Comparison of ENCODE assay signal across 9 cellular contexts in the genomic region with DNA sequence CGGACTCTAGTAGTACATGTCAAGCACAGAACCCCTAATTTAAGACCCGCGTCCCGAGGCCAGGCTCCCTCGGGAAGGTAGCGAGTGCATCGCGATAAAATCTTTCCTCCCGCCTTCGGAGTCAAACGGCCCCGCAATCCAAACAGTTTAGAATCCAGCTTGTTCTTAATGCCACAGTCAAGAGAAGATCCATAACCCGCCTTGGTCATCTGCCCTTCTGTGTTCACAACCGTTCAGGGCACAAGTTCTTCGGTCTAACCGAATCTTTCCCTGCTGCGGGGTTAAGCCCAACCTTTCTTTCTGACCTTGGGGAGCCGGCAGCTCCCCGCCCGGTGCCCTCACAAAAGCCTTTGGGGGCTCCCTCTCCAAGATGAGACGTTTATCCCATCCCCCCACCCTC. TPM values are rescaled to one million over a fixed set of nuclear protein-coding genes. Genes with fewer than 3 reads are reported as not detected.
DNase-seq lines count a peak whose midpoint lies in the region; ATAC-seq, FAIRE-seq and TF ChIP-seq lines count a peak whose summit lies in the region.
"Had no signal": no experiment of that assay in that cellular context is flagged by ENCODE, and none has a peak within 500 bp of the region (broad histone marks: within the 10 kb centered on the region; RNA-seq: fewer than 3 reads in every experiment).

No MANE protein-coding gene starts in this region.

- H3K4me1 Mint-ChIP-seq in CD8-positive, alpha-beta T cell (ENCODE audit: low read depth) = peaks cover 70% of the 10 kb centered on the region
- peaks cover 69% of the 10 kb centered on the region for H3K4me1 Mint-ChIP-seq in activated naive CD4-positive, alpha-beta T cell treated with anti-CD3 and anti-CD28 coated beads, Interleukin-2, amount 50 U/mL, for 24 hours

- no peak for FAIRE-seq in D721Med (lab: Jason Lieb, UNC)

- POLR2A ChIA-PET in CD8-positive, alpha-beta T cell (lab: Charles Lee) = interaction anchor here (0.9 to 2.2 kb wide), 10 partner anchors 9 to 41 kb away, joined by 3 to 20 read pairs (median 4); partner anchors contain the start of gene COG1

- peaks cover 39% of the 10 kb centered on the region for H3K36me3 Mint-ChIP-seq in CD8-positive, alpha-beta T cell
- peaks cover 10% of the 10 kb centered on the region for H3K36me3 Mint-ChIP-seq in activated naive CD4-positive, alpha-beta T cell treated with anti-CD3 and anti-CD28 coated beads, Interleukin-2, amount 50 U/mL, for 24 hours

- peak overlapping the region; percentile 75 for H3K27ac ChIP-seq in CD8-positive, alpha-beta T cell (ENCODE audit: low read depth, low read length)
- H3K27ac ChIP-seq in HUES48 (ENCODE audit: low read depth, low read length) = peak overlapping the region; percentile 77
- no peak overlapping the region for H3K27ac ChIP-seq in iPS DF 6.9 (ENCODE audit: low read length)
- H3K27ac ChIP-seq in skeletal muscle tissue (ENCODE audit: low read depth, low read length) = peak overlapping the region; percentile 85

- intact Hi-C loops in CD8-positive, alpha-beta T cell (cut with DNase I, micrococcal nuclease) = loop anchor here (5.0 kb wide), 3 partner anchors 81 to 504 kb away; partner anchors contain the start of genes CDC42EP4 (in 1 of the 2) and SLC39A11 (in 1 of the 2)

- no peaks in the 10 kb centered on the region for H3K27me3 Mint-ChIP-seq in CD8-positive, alpha-beta T cell (ENCODE audit: low read depth)
- H3K27me3 Mint-ChIP-seq in activated naive CD4-positive, alpha-beta T cell treated with anti-CD3 and anti-CD28 coated beads, Interleukin-2, amount 50 U/mL, for 24 hours = no peaks in the 10 kb centered on the region

- WGBS in iPS DF 6.9 (ENCODE audit: insufficient coverage, insufficient read length) = no CpG with 5 or more reads among the region's 21 CpGs

- ATAC-seq in CD8-positive, alpha-beta T cell = no peak
- ATAC-seq in HG03045 (IDR thresholded peaks at IDR 0.05; ENCODE audit: unreplicated experiment) = no peak

- H3K4me1 ChIP-seq in CD8-positive, alpha-beta T cell (ENCODE audit: insufficient read depth, low read length) = peaks cover 47% of the 10 kb centered on the region
- H3K4me1 ChIP-seq in HUES48 (ENCODE audit: control insufficient read depth, insufficient read depth, low read length) (peaks cover 37% of the 10 kb centered on the region), iPS DF 6.9 (ENCODE audit: control insufficient read depth, insufficient read depth, low read length) (peaks cover 1% of the 10 kb centered on the region; the same call in 1 of the 2 replicates), skeletal muscle tissue (ENCODE audit: control insufficient read depth in 3 of 3, insufficient read depth in 3 of 3, low read length in 3 of 3) (peaks cover 32 to 45% (median 34%) of the 10 kb centered on the region in 3 donors)

- H3K36me3 ChIP-seq in CD8-positive, alpha-beta T cell (ENCODE audit: insufficient read depth, low read length) = no peaks in the 10 kb centered on the region
- H3K36me3 ChIP-seq in HUES48 (ENCODE audit: control insufficient read depth, insufficient read depth, low read length) (peaks cover 29% of the 10 kb centered on the region), iPS DF 6.9 (ENCODE audit: control insufficient read depth, insufficient read depth, low read length) (no peaks in the 10 kb centered on the region), skeletal muscle tissue (ENCODE audit: control insufficient read depth in 3 of 3, insufficient read depth in 3 of 3, low read length in 3 of 3) (peaks cover 5 to 18% (median 8%) of the 10 kb centered on the region in 3 donors)

- peak overlapping the region; percentile 98 for H3K27ac Mint-ChIP-seq in CD8-positive, alpha-beta T cell
- peak overlapping the region; percentile 89 for H3K27ac Mint-ChIP-seq in activated naive CD4-positive, alpha-beta T cell treated with anti-CD3 and anti-CD28 coated beads, Interleukin-2, amount 50 U/mL, for 24 hours

- CTCF ChIA-PET in CD8-positive, alpha-beta T cell (lab: Charles Lee) = interaction anchor here (0.9 to 2.8 kb wide), 9 partner anchors 11 to 139 kb away, joined by 3 to 21 read pairs (median 4); partner anchors contain the start of gene COG1

- no peak for TF ChIP-seq CTCF in CD8-positive, alpha-beta T cell (IDR thresholded peaks at IDR 0.05)
- TF ChIP-seq CTCF in D721Med (IDR thresholded peaks at IDR 0.05; ENCODE audit: insufficient read depth, missing control alignments) = no peak

- no peak for DNase-seq in CD8-positive, alpha-beta T cell
- DNase-seq in iPS DF 6.9 (ENCODE audit: low read depth, low spot score) (no peak), kidney glomerular epithelial cell (lab: John Stamatoyannopoulos, UW) (no peak), D721Med (ENCODE audit: insufficient read length, low spot score) (no peak)

- no peaks in the 10 kb centered on the region for H3K9me3 Mint-ChIP-seq in CD8-positive, alpha-beta T cell
- no peaks in the 10 kb centered on the region for H3K9me3 Mint-ChIP-seq in activated naive CD4-positive, alpha-beta T cell treated with anti-CD3 and anti-CD28 coated beads, Interleukin-2, amount 50 U/mL, for 24 hours

- peak overlapping the region; percentile 97 for H3K4me3 Mint-ChIP-seq in CD8-positive, alpha-beta T cell
- H3K4me3 Mint-ChIP-seq in activated naive CD4-positive, alpha-beta T cell treated with anti-CD3 and anti-CD28 coated beads, Interleukin-2, amount 50 U/mL, for 24 hours = peak overlapping the region; percentile 91

- H3K9ac ChIP-seq in HUES48 (ENCODE audit: low read depth, low read length) = peak overlapping the region; percentile 80
- peak overlapping the region; percentile 85 to 96 (median 94) for H3K9ac ChIP-seq in skeletal muscle tissue (ENCODE audit: low read depth in 1 of 3, low read length in 3 of 3)

- no peaks in the 10 kb centered on the region for H3K27me3 ChIP-seq in CD8-positive, alpha-beta T cell (ENCODE audit: insufficient read depth, low read length)
- no peaks in the 10 kb centered on the region for H3K27me3 ChIP-seq in HUES48 (ENCODE audit: control insufficient read depth, insufficient read depth, low read length)
- H3K27me3 ChIP-seq in iPS DF 6.9 (ENCODE audit: control insufficient read depth, insufficient read depth, low read length) = no peaks in the 10 kb centered on the region
- H3K27me3 ChIP-seq in skeletal muscle tissue (ENCODE audit: control insufficient read depth in 3 of 3, insufficient read depth in 3 of 3, low read length in 3 of 3) = no peaks in the 10 kb centered on the region

- H3K4me3 ChIP-seq in CD8-positive, alpha-beta T cell (ENCODE audit: low read depth, low read length) = peak overlapping the region; percentile 95
- H3K4me3 ChIP-seq in HUES48 (ENCODE audit: low read depth, low read length) (peak overlapping the region; percentile 98), iPS DF 6.9 (ENCODE audit: low read length) (peak overlapping the region; percentile 90; the same call in 1 of the 2 replicates), skeletal muscle tissue (ENCODE audit: low read length in 3 of 3) (peak overlapping the region; percentile 92 to 97 (median 95))

- H3K9me3 ChIP-seq in CD8-positive, alpha-beta T cell (ENCODE audit: low read length) = no peaks in the 10 kb centered on the region
- H3K9me3 ChIP-seq in HUES48 (ENCODE audit: control insufficient read depth, insufficient read depth, low read length) (no peaks in the 10 kb centered on the region), iPS DF 6.9 (ENCODE audit: control insufficient read depth, insufficient read depth, low read length) (no peaks in the 10 kb centered on the region; the same call in 1 of the 2 replicates), skeletal muscle tissue (ENCODE audit: control insufficient read depth in 3 of 3, low read length in 3 of 3) (no peaks in the 10 kb centered on the region)

RNA-seq across cellular contexts. Expression of gene CPSF4L, which starts 30.3 kb away (rescaled TPM):
- not detected for total RNA-seq in CD8-positive, alpha-beta T cell
- total RNA-seq in skeletal muscle tissue = not detected
- total RNA-seq: T-helper 1 cell treated with Interleukin-12 subunit alpha and Interleukin-12 subunit beta and Interleukin-4 antibody, amounts not matched to agents 30 ng/mL and 1 ng/mL, for 36 hours had no signal

RNA-seq across cellular contexts. Expression of gene COG1, which starts 38.5 kb away (rescaled TPM):
- 10 to 100 TPM; 91.3 to 95.6 TPM for total RNA-seq in CD8-positive, alpha-beta T cell
- total RNA-seq in skeletal muscle tissue = 18.3 TPM
